ENCODE assay signal across 8 cellular contexts in the genomic region with DNA sequence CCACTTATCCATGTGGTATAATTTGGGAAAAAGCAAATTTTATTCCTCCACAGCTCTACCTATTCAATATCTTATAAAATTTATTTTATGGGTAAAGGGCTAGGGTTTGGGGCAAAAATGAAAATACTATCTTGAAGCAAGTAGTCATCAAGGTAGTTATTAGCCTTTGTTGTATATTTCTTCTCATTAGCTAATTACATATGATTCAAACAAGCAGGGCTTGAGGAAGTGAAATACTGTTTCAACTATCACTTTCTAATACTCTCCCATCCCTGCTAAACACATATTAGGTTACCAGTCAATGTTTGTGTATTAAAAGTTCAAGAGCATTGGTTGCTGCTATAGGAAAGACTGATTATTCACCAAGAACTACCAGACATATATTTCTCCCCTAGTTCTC.
"Had no signal": no experiment of that assay in that cellular context is flagged by ENCODE, and none has a peak within 500 bp of the region (broad histone marks: within the 10 kb centered on the region; RNA-seq: fewer than 3 reads in every experiment).

No MANE protein-coding gene starts in this region.

- H3K9ac ChIP-seq: KMS-11 had no signal

- ATAC-seq: HepG2, K562 had no signal

- FAIRE-seq: HepG2, HTR-8/SVneo, K562 had no signal

- H3K4me3 ChIP-seq: K562 had no signal

- H3K27ac ChIP-seq: HL-60, KMS-11 had no signal

- H3K4me2 ChIP-seq: KMS-11 had no signal

- DNase-seq: IMR-90, KBM-7, KG1 had no signal
